9 cellular contexts compared by ENCODE assay signal in the genomic region with DNA sequence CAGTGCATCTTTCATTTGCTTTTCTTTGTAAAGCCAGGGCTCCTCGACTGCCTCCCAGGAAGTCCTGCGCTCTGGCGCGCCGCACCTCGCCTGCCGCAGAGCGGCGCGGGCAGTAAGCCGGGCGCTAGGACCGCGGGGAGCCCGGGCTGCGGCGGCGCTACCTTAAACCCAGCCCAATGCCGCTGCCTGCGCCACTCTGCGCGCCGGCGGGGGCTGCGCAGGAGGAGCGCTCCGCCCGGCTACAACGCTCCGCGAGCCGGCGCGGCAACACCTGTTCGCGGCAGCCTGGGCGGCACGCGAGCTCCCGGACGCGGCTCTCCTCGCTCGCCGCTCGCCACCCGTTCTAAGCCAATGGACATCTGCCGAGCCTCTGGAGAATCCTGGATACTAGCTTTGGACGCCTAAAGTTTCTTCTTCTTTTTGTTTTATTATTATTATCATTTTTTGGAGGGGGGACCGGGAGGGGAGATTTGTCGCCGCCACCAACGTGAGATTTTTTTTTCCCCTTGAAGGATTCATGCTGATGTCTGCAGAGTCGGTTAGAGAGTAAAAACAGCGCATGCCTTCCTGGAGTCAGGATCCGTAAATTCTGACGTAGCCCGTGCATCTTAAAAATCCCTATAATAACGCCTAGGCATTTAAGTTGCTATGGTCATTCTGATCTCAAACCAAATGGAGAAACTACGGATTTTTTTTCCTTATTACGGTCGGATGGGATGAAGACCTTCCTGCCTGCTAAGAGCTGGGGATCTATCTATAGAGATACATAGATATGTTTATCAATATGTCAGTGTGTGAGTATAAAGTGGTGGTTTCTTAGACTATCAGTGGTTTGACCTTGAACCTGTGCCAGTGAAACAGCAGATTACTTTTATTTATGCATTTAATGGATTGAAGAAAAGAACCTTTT. TPM values are rescaled to one million over a fixed set of nuclear protein-coding genes. Genes with fewer than 3 reads are reported as not detected.
DNase-seq lines count a peak whose midpoint lies in the region; ATAC-seq, FAIRE-seq and TF ChIP-seq lines count a peak whose summit lies in the region.
"Had no signal": no experiment of that assay in that cellular context is flagged by ENCODE, and none has a peak within 500 bp of the region (broad histone marks: within the 10 kb centered on the region; RNA-seq: fewer than 3 reads in every experiment).

A gene (plus strand): TSS at position 191 of the 910 bp plus-strand sequence. CDS start 840 bp downstream, outside the sequence.

- TF ChIP-seq RAD21 in HepG2 (CRISPR knock-in tag; IDR thresholded peaks at IDR 0.05): no peak; the same call in 1 of the 2 replicates

- H3K4me2 ChIP-seq in HepG2 (ENCODE audit: low read depth, low read length): peak within 1 kb of the TSS; percentile 82

- H2AFZ ChIP-seq in HepG2 (ENCODE audit: low read length): no peak within 1 kb of the TSS

- peak within 1 kb of the TSS; percentile 83 for H3K4me3 Mint-ChIP-seq in dendritic cell treated with granulocyte-macrophage colony-stimulating factor and Interleukin-4, amounts not matched to agents 40 ng/mL and 50 ng/mL, for 4 days

- in situ Hi-C loops in HepG2 (cut with HindIII; ENCODE audit: extremely low pct_ligation_motif_present, low pct_unique_long_range_greater_than_20kb): no loop called here

- H3K27me3 Mint-ChIP-seq in dendritic cell treated with granulocyte-macrophage colony-stimulating factor and Interleukin-4, amounts not matched to agents 40 ng/mL and 50 ng/mL, for 4 days: peaks cover 88% of the 10 kb centered on the region

- no peak for TF ChIP-seq POLR2A in HepG2 (IDR thresholded peaks at IDR 0.05; ENCODE audit: insufficient read depth in 1 of 2, low read depth in 2 of 2, low read length in 2 of 2)

- H3K36me3 ChIP-seq in HepG2 (replicated peaks in 1 of 2; ENCODE audit: control insufficient read depth in 1 of 2, insufficient read depth in 2 of 2, low read length in 2 of 2): no peaks in the 10 kb centered on the region

- no peak for TF ChIP-seq EP300 in HepG2 (IDR thresholded peaks at IDR 0.05; ENCODE audit: low read depth in 2 of 2, low read length in 2 of 2)
- TF ChIP-seq EP300 in HepG2 (CRISPR knock-in tag; IDR thresholded peaks at IDR 0.05; ENCODE audit: borderline replicate concordance): no peak

- no peaks in the 10 kb centered on the region for H3K9me3 Mint-ChIP-seq in dendritic cell treated with granulocyte-macrophage colony-stimulating factor and Interleukin-4, amounts not matched to agents 40 ng/mL and 50 ng/mL, for 4 days

- H3K4me3 ChIP-seq in HepG2 (replicated peaks in 1 of 3; ENCODE audit: insufficient read depth in 1 of 3, low read depth in 2 of 3, low read length in 3 of 3): peak within 1 kb of the TSS; percentile 35 to 69 (median 55)

- H3K9ac ChIP-seq in HepG2 (ENCODE audit: insufficient read depth, low read depth, low read length): no peak within 1 kb of the TSS

- peaks cover 54% of the 10 kb centered on the region for H3K4me1 Mint-ChIP-seq in dendritic cell treated with granulocyte-macrophage colony-stimulating factor and Interleukin-4, amounts not matched to agents 40 ng/mL and 50 ng/mL, for 4 days (ENCODE audit: low read depth)

- H3K36me3 Mint-ChIP-seq in dendritic cell treated with granulocyte-macrophage colony-stimulating factor and Interleukin-4, amounts not matched to agents 40 ng/mL and 50 ng/mL, for 4 days (ENCODE audit: low read depth): no peaks in the 10 kb centered on the region

- no peak within 1 kb of the TSS for H3K27ac Mint-ChIP-seq in dendritic cell treated with granulocyte-macrophage colony-stimulating factor and Interleukin-4, amounts not matched to agents 40 ng/mL and 50 ng/mL, for 4 days

- no peaks in the 10 kb centered on the region for H3K9me3 ChIP-seq in HepG2 (ENCODE audit: low read length)

- DNase-seq in AG09319 (ENCODE audit: extremely low read depth, low read depth) (peak; percentile 25), NCI-H345 (lab: John Stamatoyannopoulos, UW) (peak; percentile 91), HepG2 (ENCODE audit: low spot score) (peak; percentile 31)
- peak; percentile 74 for DNase-seq in activated CD4-positive, CD25-positive, alpha-beta regulatory T cell treated with anti-CD3 and anti-CD28 coated beads, Interleukin-2, amount 50 U/mL, for 72 hours
- DNase-seq in stimulated activated CD4-positive, alpha-beta T cell treated with anti-CD3 and anti-CD28 coated beads, Interleukin-4, amount 100 ng/mL, for 24 hours: peak; percentile 76

- ATAC-seq in GM18861 (IDR thresholded peaks at IDR 0.05; ENCODE audit: unreplicated experiment) (peak; percentile 81), HG03060 (IDR thresholded peaks at IDR 0.05; ENCODE audit: low read depth, unreplicated experiment) (peak; percentile 39), HepG2 (peak; percentile 92)

- POLR2A ChIA-PET in HepG2 (lab: Yijun Ruan, JAX): no interaction called here

- no peaks in the 10 kb centered on the region for H4K20me1 ChIP-seq in HepG2 (ENCODE audit: insufficient read depth, low read length)

- H3K27ac ChIP-seq in HepG2 (ENCODE audit: extremely low read length, insufficient read depth, low read length): no peak within 1 kb of the TSS

- BruUV-seq in HepG2 (replicated peaks; lab: Mats Ljungman, UMichigan): no TSS peak

- intact Hi-C loops in dendritic cell treated with granulocyte-macrophage colony-stimulating factor and Interleukin-4, amounts not matched to agents 40 ng/mL and 50 ng/mL, for 4 days (cut with micrococcal nuclease): loop anchor here (2.0 kb wide), 1 partner anchor 68 kb away; no protein-coding TSS in a partner anchor
- intact Hi-C loops in HepG2 (cut with micrococcal nuclease; ENCODE audit: unreplicated experiment): loop anchor here (5.0 kb wide), 1 partner anchor 34 kb away; no protein-coding TSS in a partner anchor

- CTCF ChIA-PET in HepG2 (lab: Yijun Ruan, JAX; ENCODE audit: low intra/inter-chr PET ratio, low total read pairs): no interaction called here

- WGBS in HepG2 (ENCODE audit: low lambda C conversion rate): 5% methylated on average over 48 of the region's 62 CpGs

- FAIRE-seq in HepG2 (lab: Jason Lieb, UNC): no peak

- H3K79me2 ChIP-seq in HepG2 (ENCODE audit: insufficient read depth, low read length): no peaks in the 10 kb centered on the region

- H3K27me3 ChIP-seq in HepG2 (ENCODE audit: control insufficient read depth in 1 of 2, insufficient read depth in 2 of 2, low read length in 2 of 2): peaks cover 15 to 77% of the 10 kb centered on the region in 2 experiments; a peak in 4 of 5 replicates

- peaks cover 47% of the 10 kb centered on the region for H3K4me1 ChIP-seq in HepG2 (ENCODE audit: insufficient read depth, low read length)

- TF ChIP-seq CTCF in AG09319 (IDR thresholded peaks at IDR 0.05; ENCODE audit: low read depth, low read length) (no peak), HepG2 (CRISPR knock-in tag; IDR thresholded peaks at IDR 0.05) (no peak)

TF ChIP-seq in HepG2, 621 proteins besides CTCF, POLR2A, EP300 and RAD21 (continues in another document):
- TF ChIP-seq MAZ (IDR thresholded peaks at IDR 0.05; ENCODE audit: borderline replicate concordance, low read depth, low read length): peak; percentile 70
- TF ChIP-seq MAZ (CRISPR knock-in tag; IDR thresholded peaks at IDR 0.05; ENCODE audit: low read depth): 0 out of 2 replicates have a peak, but pooled peaks have one; percentile 57
- TF ChIP-seq, protein P1, sequence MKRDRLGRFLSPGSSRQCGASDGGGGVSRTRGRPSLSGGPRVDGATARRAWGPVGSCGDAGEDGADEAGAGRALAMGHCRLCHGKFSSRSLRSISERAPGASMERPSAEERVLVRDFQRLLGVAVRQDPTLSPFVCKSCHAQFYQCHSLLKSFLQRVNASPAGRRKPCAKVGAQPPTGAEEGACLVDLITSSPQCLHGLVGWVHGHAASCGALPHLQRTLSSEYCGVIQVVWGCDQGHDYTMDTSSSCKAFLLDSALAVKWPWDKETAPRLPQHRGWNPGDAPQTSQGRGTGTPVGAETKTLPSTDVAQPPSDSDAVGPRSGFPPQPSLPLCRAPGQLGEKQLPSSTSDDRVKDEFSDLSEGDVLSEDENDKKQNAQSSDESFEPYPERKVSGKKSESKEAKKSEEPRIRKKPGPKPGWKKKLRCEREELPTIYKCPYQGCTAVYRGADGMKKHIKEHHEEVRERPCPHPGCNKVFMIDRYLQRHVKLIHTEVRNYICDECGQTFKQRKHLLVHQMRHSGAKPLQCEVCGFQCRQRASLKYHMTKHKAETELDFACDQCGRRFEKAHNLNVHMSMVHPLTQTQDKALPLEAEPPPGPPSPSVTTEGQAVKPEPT (CRISPR knock-in tag; IDR thresholded peaks at IDR 0.05; ENCODE audit: low read depth): peak; percentile 99
- TF ChIP-seq PHF21A (CRISPR knock-in tag; IDR thresholded peaks at IDR 0.05): peak; percentile 62; the same call in 1 of the 2 replicates
- TF ChIP-seq NFKBIZ (CRISPR knock-in tag; IDR thresholded peaks at IDR 0.05): 0 out of 2 replicates have a peak, but pooled peaks have one; percentile 47
- 0 out of 2 replicates have a peak, but pooled peaks have one; percentile 15 for TF ChIP-seq HDAC2 (CRISPR knock-in tag; IDR thresholded peaks at IDR 0.05)
- no peak for TF ChIP-seq ZNF432 (CRISPR knock-in tag; IDR thresholded peaks at IDR 0.05; ENCODE audit: borderline replicate concordance)
- TF ChIP-seq, protein P2, sequence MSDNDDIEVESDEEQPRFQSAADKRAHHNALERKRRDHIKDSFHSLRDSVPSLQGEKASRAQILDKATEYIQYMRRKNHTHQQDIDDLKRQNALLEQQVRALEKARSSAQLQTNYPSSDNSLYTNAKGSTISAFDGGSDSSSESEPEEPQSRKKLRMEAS (IDR thresholded peaks at IDR 0.05): peak; percentile 51
- no peak for TF ChIP-seq PITX1 (CRISPR knock-in tag; IDR thresholded peaks at IDR 0.05)

RNA-seq across cellular contexts. Expression of the gene that starts here (rescaled TPM):
- total RNA-seq in HepG2 (2016; rRNA removed; fragmentation: Illumina TruSeq; extraction: Trizol): not detected in 2 replicates
- total RNA-seq in HepG2 (2016; cell fraction: cytosol; rRNA removed; fragmentation: Illumina TruSeq; extraction: Trizol; ENCODE audit: low read depth): not detected in 2 replicates
- not detected in 2 replicates for total RNA-seq in HepG2 (2016; cell fraction: insoluble cytoplasmic fraction; rRNA removed; fragmentation: Illumina TruSeq; extraction: Trizol)
- total RNA-seq in HepG2 (2016; cell fraction: membrane; rRNA removed; fragmentation: Illumina TruSeq; extraction: Trizol): not detected in 2 replicates
- not detected in 2 replicates for total RNA-seq in HepG2 (2016; cell fraction: nucleus; rRNA removed; fragmentation: Illumina TruSeq; extraction: Trizol)
- not detected in 2 replicates for polyA plus RNA-seq in HepG2 (2011; rRNA removed)
- not detected in 2 replicates for polyA plus RNA-seq in HepG2 (2011; cell fraction: cytosol; rRNA removed)
- polyA plus RNA-seq in HepG2 (2011; cell fraction: nucleus; rRNA removed): not detected in 2 replicates
- not detected in 2 replicates for polyA plus RNA-seq in HepG2 (2012)
- polyA plus RNA-seq in HepG2 (2016; cell fraction: cytosol; fragmentation: Illumina TruSeq; extraction: Trizol; ENCODE audit: low read depth): not detected in 2 replicates
- polyA plus RNA-seq in HepG2 (2016; cell fraction: insoluble cytoplasmic fraction; fragmentation: Illumina TruSeq; extraction: Trizol; ENCODE audit: low read depth): not detected in 2 replicates
- polyA plus RNA-seq in HepG2 (2016; cell fraction: membrane; fragmentation: Illumina TruSeq; extraction: Trizol; ENCODE audit: low read depth): not detected in 2 replicates
- polyA plus RNA-seq in HepG2 (2016; cell fraction: nucleus; fragmentation: Illumina TruSeq; extraction: Trizol; ENCODE audit: insufficient read depth, low read depth): not detected in 2 replicates
- polyA minus RNA-seq in HepG2 (2011; rRNA and poly(A)+ RNA removed; ENCODE audit: low replicate concordance): not detected in 2 replicates
- not detected in 2 replicates for polyA minus RNA-seq in HepG2 (2011; cell fraction: cytosol; rRNA and poly(A)+ RNA removed)
- not detected in 2 replicates for polyA minus RNA-seq in HepG2 (2011; cell fraction: nucleus; rRNA and poly(A)+ RNA removed)
- total RNA-seq: T-helper 1 cell treated with Interleukin-12 subunit alpha and Interleukin-12 subunit beta and Interleukin-4 antibody, amounts not matched to agents 30 ng/mL and 1 ng/mL, for 36 hours had no signal

Comparison
In these comparisons a context has a peak if more than half of its experiments do, and no peak if none do; other contexts are left out.
1. Peak in DNase-seq, ATAC-seq, H3K4me3 ChIP-seq and H3K4me2 ChIP-seq in HepG2; RNA of the gene not detected or under 1 TPM.
2. DNase-seq: peak in every context shown above with its lines; median percentile 91 in NCI-H345; 76 in stimulated activated CD4-positive, alpha-beta T cell treated with anti-CD3 and anti-CD28 coated beads, Interleukin-4, amount 100 ng/mL, for 24 hours; 74 in activated CD4-positive, CD25-positive, alpha-beta regulatory T cell treated with anti-CD3 and anti-CD28 coated beads, Interleukin-2, amount 50 U/mL, for 72 hours; 31 in HepG2; 25 in AG09319.
3. ATAC-seq: peak in every context shown above with its lines; median percentile 92 in HepG2; 81 in GM18861; 39 in HG03060.